Comparison of ENCODE assay signal across 15 cellular contexts in genomic region chr1:64669098-64669675, GRCh38.
A peak's percentile ranks its signal among the peaks of the same experiment; 100 is the strongest.
DNase-seq lines count a peak whose midpoint lies in the region; ATAC-seq and TF ChIP-seq lines count a peak whose summit lies in the region.
"Had no signal": no experiment of that assay in that cellular context is flagged by ENCODE, and none has a peak within 500 bp of the region (broad histone marks: within the 10 kb centered on the region; RNA-seq: fewer than 3 reads in every experiment).

No MANE protein-coding gene starts in this region.

- H3K4me1 Mint-ChIP-seq in stimulated activated naive B cell treated with anti-CD40 and anti-IgM and Interleukin-4, amounts not matched to agents 10 μg/mL and 1 μg/mL and 100 μg/mL, for 72 hours: no peaks in the 10 kb centered on the region
- H3K4me1 Mint-ChIP-seq: B cell; CD4-positive, alpha-beta memory T cell had no signal

- H3K4me3 ChIP-seq in GM23248 (no peak overlapping the region), retinal pigment epithelial cell (ENCODE audit: low read length) (no peak overlapping the region)

- no peaks in the 10 kb centered on the region for H3K9me3 ChIP-seq in GM23248 (ENCODE audit: low read depth)

- intact Hi-C loops in Right ventricle myocardium superior (cut with DNase I) (loop anchor here (10.0 kb wide), 1 partner anchor 194 kb away; the partner anchor contains the start of gene CACHD1), cardiac septum (cut with DNase I) (no loop called here)

- no peaks in the 10 kb centered on the region for H3K4me1 ChIP-seq in GM23248 (ENCODE audit: insufficient read depth)

- no peak overlapping the region for H3K27ac ChIP-seq in GM23248
- H3K27ac ChIP-seq: C4-2B had no signal

- in situ Hi-C loops in GM23248 (cut with MboI) (loop anchor here (25.0 kb wide), 1 partner anchor 407 kb away; no protein-coding TSS in a partner anchor), KBM-7 (cut with MboI; ENCODE audit: low pct_unique_long_range_greater_than_20kb, low sequenced_read_pairs) (no loop called here)

- no peaks in the 10 kb centered on the region for H4K20me1 ChIP-seq in GM23248 (ENCODE audit: insufficient read depth)

- no peak overlapping the region for H3K9ac ChIP-seq in GM23248

- whole genome bisulfite sequencing in GM23248 (ENCODE audit: low coverage in 1 of 2, low lambda C conversion rate in 2 of 2, missing lambda C conversion rate in 2 of 2), 2 experiments: 87 to 94% methylated on average over 3 of the region's 3 CpGs

- H3K27me3 ChIP-seq in GM23248 (replicated peaks; ENCODE audit: insufficient read depth): no peaks in the 10 kb centered on the region

- no peak for DNase-seq in Right ventricle myocardium superior
- no peak for DNase-seq in cardiac septum (ENCODE audit: low spot score)
- DNase-seq in GM23248: peak; percentile 4
- peak; percentile 60 for DNase-seq in astrocyte of the hippocampus (ENCODE audit: low read depth, low spot score)
- peak; percentile 71 for DNase-seq in retinal pigment epithelial cell (ENCODE audit: low read depth)
- DNase-seq in stimulated activated naive B cell treated with anti-CD40 and anti-IgM and Interleukin-4, amounts not matched to agents 10 μg/mL and 1 μg/mL and 100 μg/mL, for 72 hours: no peak
- no peak for DNase-seq in KBM-7
- DNase-seq: ACHN; CD4-positive, alpha-beta memory T cell; DND-41; GDM1 had no signal

- no peaks in the 10 kb centered on the region for H3K9me3 Mint-ChIP-seq in stimulated activated naive B cell treated with anti-CD40 and anti-IgM and Interleukin-4, amounts not matched to agents 10 μg/mL and 1 μg/mL and 100 μg/mL, for 72 hours
- H3K9me3 Mint-ChIP-seq: CD4-positive, alpha-beta memory T cell had no signal

- H3K27me3 Mint-ChIP-seq in stimulated activated naive B cell treated with anti-CD40 and anti-IgM and Interleukin-4, amounts not matched to agents 10 μg/mL and 1 μg/mL and 100 μg/mL, for 72 hours: no peaks in the 10 kb centered on the region

- H3K4me2 ChIP-seq in GM23248 (ENCODE audit: unreplicated experiment): no peak overlapping the region

- no peaks in the 10 kb centered on the region for H3K79me2 ChIP-seq in GM23248 (ENCODE audit: insufficient read depth)

- no peaks in the 10 kb centered on the region for H3K36me3 ChIP-seq in GM23248 (ENCODE audit: low read depth)

- H2AFZ ChIP-seq in GM23248: no peak overlapping the region

- no peak for TF ChIP-seq CTCF in retinal pigment epithelial cell (conservative IDR thresholded peaks at IDR 0.05; ENCODE audit: low read depth, low read length)

- no peaks in the 10 kb centered on the region for H3K36me3 Mint-ChIP-seq in stimulated activated naive B cell treated with anti-CD40 and anti-IgM and Interleukin-4, amounts not matched to agents 10 μg/mL and 1 μg/mL and 100 μg/mL, for 72 hours
- H3K36me3 Mint-ChIP-seq: CD4-positive, alpha-beta memory T cell had no signal

- H3K4me3 Mint-ChIP-seq in stimulated activated naive B cell treated with anti-CD40 and anti-IgM and Interleukin-4, amounts not matched to agents 10 μg/mL and 1 μg/mL and 100 μg/mL, for 72 hours: no peak overlapping the region
- H3K4me3 Mint-ChIP-seq: B cell; CD4-positive, alpha-beta memory T cell had no signal

- H3F3A ChIP-seq in GM23248 (ENCODE audit: insufficient read depth): no peaks in the 10 kb centered on the region

- H3K27ac Mint-ChIP-seq in stimulated activated naive B cell treated with anti-CD40 and anti-IgM and Interleukin-4, amounts not matched to agents 10 μg/mL and 1 μg/mL and 100 μg/mL, for 72 hours: no peak overlapping the region
- H3K27ac Mint-ChIP-seq: B cell; CD4-positive, alpha-beta memory T cell had no signal

- no peaks in the 10 kb centered on the region for H3K9me2 ChIP-seq in GM23248 (ENCODE audit: insufficient read depth)

- ATAC-seq in Right ventricle myocardium superior (ENCODE audit: poor library complexity) (peak; percentile 52), GM18873 (IDR thresholded peaks at IDR 0.05; ENCODE audit: low FRiP score, unreplicated experiment) (no peak)
- ATAC-seq in stimulated activated naive B cell treated with anti-CD40 and anti-IgM and Interleukin-4, amounts not matched to agents 10 μg/mL and 1 μg/mL and 100 μg/mL, for 72 hours (replicated peaks): no peak
- ATAC-seq: HCT116 had no signal

Comparison
In these comparisons a context has a peak if more than half of its experiments do, and no peak if none do; other contexts are left out.
1. DNase-seq: peak in GM23248 (single experiment), astrocyte of the hippocampus (single experiment) and retinal pigment epithelial cell (single experiment); none in Right ventricle myocardium superior (single experiment), cardiac septum (single experiment), stimulated activated naive B cell treated with anti-CD40 and anti-IgM and Interleukin-4, amounts not matched to agents 10 μg/mL and 1 μg/mL and 100 μg/mL, for 72 hours (single experiment) and KBM-7 (single experiment).